In genomic region chr7:30779574-30779973, GRCh38 we compare ENCODE assay signal across 30 cellular contexts. TPM values are rescaled to one million over a fixed set of nuclear protein-coding genes. Genes with fewer than 3 reads are reported as not detected.
"Had no signal": no experiment of that assay in that cellular context is flagged by ENCODE, and none has a peak within 500 bp of the region (broad histone marks: within the 10 kb centered on the region; RNA-seq: fewer than 3 reads in every experiment).

No MANE protein-coding gene starts in this region.

- H3K9me3 Mint-ChIP-seq: activated CD4-positive, alpha-beta memory T cell treated with anti-CD3 and anti-CD28 coated beads for 36 hours; activated CD4-positive, alpha-beta T cell treated with anti-CD3 and anti-CD28 coated beads, Interleukin-2, amount 10 ng/mL, durations not matched to agents 7 days and 5 days; activated naive CD4-positive, alpha-beta T cell treated with anti-CD3 and anti-CD28 coated beads, Interleukin-2, amount 10 ng/mL, durations not matched to agents 7 days and 5 days; activated naive CD8-positive, alpha-beta T cell treated with anti-CD3 and anti-CD28 coated beads for 36 hours; activated T-helper 17 cell treated with anti-CD3 and anti-CD28 coated beads, Interleukin-2, amount 50 U/mL, for 72 hours; IgD-negative memory B cell had no signal

- H3K4me1 Mint-ChIP-seq: activated CD4-positive, alpha-beta T cell treated with anti-CD3 and anti-CD28 coated beads, Interleukin-2, amount 10 ng/mL, durations not matched to agents 7 days and 5 days; activated naive CD4-positive, alpha-beta T cell treated with anti-CD3 and anti-CD28 coated beads, Interleukin-2, amount 10 ng/mL, durations not matched to agents 7 days and 5 days; activated naive CD8-positive, alpha-beta T cell treated with anti-CD3 and anti-CD28 coated beads for 36 hours; activated T-helper 17 cell treated with anti-CD3 and anti-CD28 coated beads, Interleukin-2, amount 50 U/mL, for 72 hours; IgD-negative memory B cell; T-helper 17 cell had no signal

- H3K4me2 ChIP-seq: KMS-11 had no signal

- H3K9me3 ChIP-seq: MG63, Peyer's patch had no signal

- H3K36me3 Mint-ChIP-seq: activated naive CD4-positive, alpha-beta T cell treated with anti-CD3 and anti-CD28 coated beads, Interleukin-2, amount 10 ng/mL, durations not matched to agents 7 days and 5 days; IgD-negative memory B cell had no signal

- H3K36me3 ChIP-seq: MG63 had no signal

- H3K9ac ChIP-seq: KMS-11 had no signal

- DNase-seq: activated CD4-positive, alpha-beta memory T cell treated with anti-CD3 and anti-CD28 coated beads for 36 hours; activated CD4-positive, alpha-beta T cell treated with anti-CD3 and anti-CD28 coated beads, Interleukin-2, amount 10 ng/mL, durations not matched to agents 7 days and 5 days; activated CD4-positive, CD25-positive, alpha-beta regulatory T cell; activated CD8-positive, alpha-beta memory T cell treated with anti-CD3 and anti-CD28 coated beads for 24 hours; activated gamma-delta T cell; activated naive CD4-positive, alpha-beta T cell treated with anti-CD3 and anti-CD28 coated beads, Interleukin-2, amount 10 ng/mL, durations not matched to agents 7 days and 5 days; activated naive CD8-positive, alpha-beta T cell treated with anti-CD3 and anti-CD28 coated beads for 36 hours; activated T-cell treated with anti-CD3 and anti-CD28 coated beads, Interleukin-2, amount 50 U/mL, for 48 hours; MG63; MV-4-11; NCI-H1092 treated with DMSO at 0.1 percent for 48 hours; NCI-H1417 treated with DMSO at 0.1 percent for 48 hours; NCI-H1694; NCI-H2029; NCI-H2107; NCI-H2171 treated with DMSO at 0.1 percent for 48 hours; NCI-H226; NCI-H510A; NCI-H526 treated with DMSO at 0.1 percent for 48 hours; NCI-H82; NK-92 treated with Interleukin-12 subunit alpha and Interleukin-12 subunit beta, amount 100 ng/mL, for 24 hours; OCI-M1; Peyer's patch; SHP77 treated with DMSO at 0.1 percent for 48 hours; T-helper 17 cell; T-helper 9 cell had no signal

- H3K27ac Mint-ChIP-seq: activated CD4-positive, alpha-beta memory T cell treated with anti-CD3 and anti-CD28 coated beads for 36 hours; activated CD4-positive, alpha-beta T cell treated with anti-CD3 and anti-CD28 coated beads, Interleukin-2, amount 10 ng/mL, durations not matched to agents 7 days and 5 days; activated naive CD4-positive, alpha-beta T cell treated with anti-CD3 and anti-CD28 coated beads, Interleukin-2, amount 10 ng/mL, durations not matched to agents 7 days and 5 days; activated naive CD8-positive, alpha-beta T cell treated with anti-CD3 and anti-CD28 coated beads for 36 hours; activated T-helper 17 cell treated with anti-CD3 and anti-CD28 coated beads, Interleukin-2, amount 50 U/mL, for 72 hours; IgD-negative memory B cell; T-helper 17 cell had no signal

- H3K27me3 Mint-ChIP-seq: activated CD4-positive, alpha-beta memory T cell treated with anti-CD3 and anti-CD28 coated beads for 36 hours; activated CD4-positive, alpha-beta T cell treated with anti-CD3 and anti-CD28 coated beads, Interleukin-2, amount 10 ng/mL, durations not matched to agents 7 days and 5 days; activated naive CD4-positive, alpha-beta T cell treated with anti-CD3 and anti-CD28 coated beads, Interleukin-2, amount 10 ng/mL, durations not matched to agents 7 days and 5 days; activated naive CD8-positive, alpha-beta T cell treated with anti-CD3 and anti-CD28 coated beads for 36 hours; activated T-helper 17 cell treated with anti-CD3 and anti-CD28 coated beads, Interleukin-2, amount 50 U/mL, for 72 hours; IgD-negative memory B cell; T-helper 17 cell had no signal

- H3K4me3 Mint-ChIP-seq: activated CD4-positive, alpha-beta memory T cell treated with anti-CD3 and anti-CD28 coated beads for 36 hours; activated CD4-positive, alpha-beta T cell treated with anti-CD3 and anti-CD28 coated beads, Interleukin-2, amount 10 ng/mL, durations not matched to agents 7 days and 5 days; activated naive CD4-positive, alpha-beta T cell treated with anti-CD3 and anti-CD28 coated beads, Interleukin-2, amount 10 ng/mL, durations not matched to agents 7 days and 5 days; activated naive CD8-positive, alpha-beta T cell treated with anti-CD3 and anti-CD28 coated beads for 36 hours; activated T-helper 17 cell treated with anti-CD3 and anti-CD28 coated beads, Interleukin-2, amount 50 U/mL, for 72 hours; IgD-negative memory B cell; T-helper 17 cell had no signal

- H3K4me1 ChIP-seq: Peyer's patch had no signal

- H3K27ac ChIP-seq: KMS-11 had no signal

- H3K4me3 ChIP-seq: MG63, Peyer's patch had no signal

- ATAC-seq: activated T-helper 17 cell treated with anti-CD3 and anti-CD28 coated beads, Interleukin-2, amount 50 U/mL, for 72 hours; T-helper 17 cell had no signal

- H3K27me3 ChIP-seq: MG63, Peyer's patch had no signal

RNA-seq across cellular contexts. Expression of gene INMT, which starts 27.6 kb away (rescaled TPM):
- total RNA-seq: activated CD4-positive, alpha-beta memory T cell treated with anti-CD3 and anti-CD28 coated beads for 36 hours; SK-MEL-5 had no signal
- polyA plus RNA-seq: IgD-negative memory B cell had no signal
